Comparison of ENCODE assay signal across 13 cellular contexts in genomic region chr3:152365766-152366593, GRCh38.
A peak's percentile ranks its signal among the peaks of the same experiment; 100 is the strongest.
DNase-seq lines count a peak whose midpoint lies in the region; ATAC-seq and TF ChIP-seq lines count a peak whose summit lies in the region.
"Had no signal": no experiment of that assay in that cellular context is flagged by ENCODE, and none has a peak within 500 bp of the region (broad histone marks: within the 10 kb centered on the region; RNA-seq: fewer than 3 reads in every experiment).

No MANE protein-coding gene starts in this region.

- TF ChIP-seq POLR2A in heart left ventricle (IDR thresholded peaks at IDR 0.05), result no peak

- H3K27ac ChIP-seq in heart left ventricle (peak overlapping the region in 3 of 12 donors; percentile 1 to 56 (median 39)), thoracic aorta (peak overlapping the region; percentile 39 to 40)
- H3K27ac ChIP-seq: RWPE1 had no signal

- TF ChIP-seq CTCF in heart left ventricle (IDR thresholded peaks at IDR 0.05) (no peak), fibroblast of pulmonary artery (IDR thresholded peaks at IDR 0.05; ENCODE audit: low read length, missing control alignments) (no peak), thoracic aorta (IDR thresholded peaks at IDR 0.05) (no peak)

- H3K27me3 ChIP-seq in heart left ventricle (no peaks in the 10 kb centered on the region), thoracic aorta (replicated peaks; ENCODE audit: insufficient read depth) (no peaks in the 10 kb centered on the region)

- ATAC-seq in heart left ventricle (peak in 3 of 4 donors; percentile 42 to 72 (median 53)), thoracic aorta (ENCODE audit: insufficient number of reproducible peaks, low FRiP score, low read depth) (no peak), GM18498 (IDR thresholded peaks at IDR 0.05; ENCODE audit: unreplicated experiment) (no peak), HG03432 (IDR thresholded peaks at IDR 0.05; ENCODE audit: unreplicated experiment) (no peak)
- ATAC-seq: effector memory CD8-positive, alpha-beta T cell had no signal

- DNase-seq in heart left ventricle, result no peak
- DNase-seq in cardiac septum (ENCODE audit: low spot score), result no peak
- DNase-seq in RPMI7951 (ENCODE audit: low read depth), result peak; percentile 39
- DNase-seq in fibroblast of pulmonary artery (ENCODE audit: low read depth), result peak; percentile 52
- no peak for DNase-seq in thoracic aorta (ENCODE audit: low spot score)
- DNase-seq in HuH-7 (ENCODE audit: low spot score), result no peak
- DNase-seq: activated CD4-positive, CD25-positive, alpha-beta regulatory T cell; effector memory CD8-positive, alpha-beta T cell; nephron progenitor cell; stimulated activated naive CD4-positive, alpha-beta T cell treated with Interleukin-2 at 50 U/mL for 16 hours had no signal

- 48 to 65% (median 55%) methylated on average over 4 of the region's 4 CpGs for WGBS in heart left ventricle, 4 donors

- H3K4me3 ChIP-seq in heart left ventricle (no peak overlapping the region), fibroblast of pulmonary artery (replicated peaks; ENCODE audit: low read depth, low read length) (no peak overlapping the region), thoracic aorta (no peak overlapping the region)

- peaks cover 0 to 3% (median 0%) of the 10 kb centered on the region in 9 donors for H3K36me3 ChIP-seq in heart left ventricle
- no peaks in the 10 kb centered on the region for H3K36me3 ChIP-seq in thoracic aorta

- H3K4me1 ChIP-seq in heart left ventricle, result peaks cover 0 to 84% (median 58%) of the 10 kb centered on the region in 12 donors
- H3K4me1 ChIP-seq in thoracic aorta (ENCODE audit: control insufficient read depth in 1 of 2, low read depth in 2 of 2), result peaks cover 45 to 87% of the 10 kb centered on the region in 2 donors

- intact Hi-C loops in heart left ventricle (cut with DNase I) (no loop called here), cardiac septum (cut with DNase I) (no loop called here)

- H3K9me3 ChIP-seq in heart left ventricle (peaks cover 0 to 13% (median 0%) of the 10 kb centered on the region in 12 donors), thoracic aorta (no peaks in the 10 kb centered on the region)

Comparison
In these comparisons a context has a peak if more than half of its experiments do, and no peak if none do; other contexts are left out.
1. ATAC-seq: peak in heart left ventricle (3 of 4); none in thoracic aorta (single experiment), GM18498 (single experiment) and HG03432 (single experiment).
2. DNase-seq: peak in RPMI7951 (single experiment) and fibroblast of pulmonary artery (single experiment); none in heart left ventricle (0 of 5), cardiac septum (single experiment), thoracic aorta (single experiment) and HuH-7 (single experiment).